ENCODE assay signal across 26 cellular contexts in the genomic region with DNA sequence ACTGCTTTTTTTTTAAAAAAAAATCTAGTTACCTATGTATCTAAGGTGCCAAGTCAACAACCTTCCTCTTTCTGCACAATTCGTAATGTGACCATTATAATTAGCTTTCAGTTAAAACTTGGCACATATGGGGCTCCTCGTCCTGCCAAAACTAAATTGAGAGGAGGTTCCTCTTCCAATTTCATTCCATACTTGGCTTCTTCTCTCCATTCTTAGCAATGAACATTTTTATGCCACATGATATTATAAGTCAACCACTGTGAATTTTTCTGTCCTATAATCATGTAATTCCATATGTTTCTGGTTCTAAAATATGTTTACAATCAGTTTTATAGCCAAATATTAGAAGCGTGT.
DNase-seq lines count a peak whose midpoint lies in the region; FAIRE-seq lines count a peak whose summit lies in the region.
"Had no signal": no experiment of that assay in that cellular context is flagged by ENCODE, and none has a peak within 500 bp of the region (broad histone marks: within the 10 kb centered on the region; RNA-seq: fewer than 3 reads in every experiment).

No MANE protein-coding gene starts in this region.

- 52% methylated on average over 1 of the region's 3 CpGs for WGBS in mesenchymal stem cell

- no peaks in the 10 kb centered on the region for H3K4me1 ChIP-seq in mesenchymal stem cell (ENCODE audit: control insufficient read depth, insufficient read depth, low read depth, low read length)
- H3K4me1 ChIP-seq: foreskin keratinocyte, upper lobe of right lung had no signal

- no peak overlapping the region for H2BK120ac ChIP-seq in mesenchymal stem cell (ENCODE audit: low read depth, low read length)

- no peak for FAIRE-seq in frontal cortex (lab: Jason Lieb, UNC)
- FAIRE-seq: colon, GM12892, HepG2 had no signal

- H3K4me2 ChIP-seq in mesenchymal stem cell (ENCODE audit: low read length, poor library complexity, severe bottlenecking) = no peak overlapping the region
- H3K4me2 ChIP-seq: PC-9 had no signal

- no peak overlapping the region for H2BK12ac ChIP-seq in mesenchymal stem cell (ENCODE audit: low read length in 2 of 2)

- H4K91ac ChIP-seq in mesenchymal stem cell (ENCODE audit: low read length) = no peak overlapping the region

- H3K36me3 Mint-ChIP-seq in activated CD4-positive, alpha-beta memory T cell treated with anti-CD3 and anti-CD28 coated beads for 36 hours = no peaks in the 10 kb centered on the region
- H3K36me3 Mint-ChIP-seq: naive thymus-derived CD8-positive, alpha-beta T cell; stimulated activated memory B cell treated with anti-CD40 and anti-IgM and Interleukin-4, amounts not matched to agents 10 μg/mL and 1 μg/mL and 100 μg/mL, for 72 hours had no signal

- H3K27ac Mint-ChIP-seq in activated CD4-positive, alpha-beta memory T cell treated with anti-CD3 and anti-CD28 coated beads for 36 hours = no peak overlapping the region
- H3K27ac Mint-ChIP-seq: activated CD4-positive, alpha-beta T cell treated with anti-CD3 and anti-CD28 coated beads for 36 hours; activated CD8-positive, alpha-beta T cell treated with anti-CD3 and anti-CD28 coated beads, Interleukin-2, amount 10 ng/mL, durations not matched to agents 7 days and 5 days; activated T-helper 2 cell treated with anti-CD3 and anti-CD28 coated beads, Interferon-gamma antibody, Interleukin-2, Interleukin-4, amounts not matched to agents 10 μg/mL and 5 μg/mL and 100 μg/mL, durations not matched to agents 14 hours and 24 hours and 36 hours; effector memory CD8-positive, alpha-beta T cell; naive thymus-derived CD8-positive, alpha-beta T cell; stimulated activated memory B cell treated with anti-CD40 and anti-IgM and Interleukin-4, amounts not matched to agents 10 μg/mL and 1 μg/mL and 100 μg/mL, for 72 hours; T-helper 2 cell treated with Interferon-gamma antibody and Interleukin-4, amounts not matched to agents 5 μg/mL and 100 μg/mL, for 36 hours had no signal

- H3K4me1 Mint-ChIP-seq in activated CD4-positive, alpha-beta memory T cell treated with anti-CD3 and anti-CD28 coated beads for 36 hours (ENCODE audit: low read depth) = no peaks in the 10 kb centered on the region
- H3K4me1 Mint-ChIP-seq: activated CD4-positive, alpha-beta T cell treated with anti-CD3 and anti-CD28 coated beads for 36 hours; naive thymus-derived CD8-positive, alpha-beta T cell; stimulated activated memory B cell treated with anti-CD40 and anti-IgM and Interleukin-4, amounts not matched to agents 10 μg/mL and 1 μg/mL and 100 μg/mL, for 72 hours had no signal

- no peaks in the 10 kb centered on the region for H3K9me3 Mint-ChIP-seq in activated CD4-positive, alpha-beta memory T cell treated with anti-CD3 and anti-CD28 coated beads for 36 hours
- H3K9me3 Mint-ChIP-seq: effector memory CD8-positive, alpha-beta T cell; T-helper 2 cell treated with Interferon-gamma antibody and Interleukin-4, amounts not matched to agents 5 μg/mL and 100 μg/mL, for 36 hours had no signal

- no peaks in the 10 kb centered on the region for H3K9me3 ChIP-seq in mesenchymal stem cell (ENCODE audit: control insufficient read depth, low read length)
- H3K9me3 ChIP-seq: BLaER1 treated with 17β-estradiol and CSF1 and Interleukin-3, amounts not matched to agents 10 nM and 100 nM; psoas muscle; upper lobe of right lung had no signal

- POLR2A ChIA-PET in activated CD4-positive, alpha-beta memory T cell treated with anti-CD3 and anti-CD28 coated beads for 36 hours (lab: Charles Lee) = no interaction called here

- no peak overlapping the region for H3K23ac ChIP-seq in mesenchymal stem cell (ENCODE audit: low read length in 2 of 2)

- H2AK5ac ChIP-seq in mesenchymal stem cell (ENCODE audit: low read length, severe bottlenecking) = no peak overlapping the region

- no peak overlapping the region for H4K8ac ChIP-seq in mesenchymal stem cell (ENCODE audit: low read length)

- H3K14ac ChIP-seq in mesenchymal stem cell (ENCODE audit: low read length in 2 of 2) = no peak overlapping the region

- H2BK15ac ChIP-seq in mesenchymal stem cell (ENCODE audit: low read depth, poor library complexity, severe bottlenecking) = no peak overlapping the region

- H3K4me3 ChIP-seq in mesenchymal stem cell (ENCODE audit: insufficient read depth in 1 of 2, low read depth in 1 of 2, low read length in 2 of 2) = no peak overlapping the region
- H3K4me3 ChIP-seq: lung, PC-9, upper lobe of right lung had no signal

- H3K4me3 Mint-ChIP-seq in activated CD4-positive, alpha-beta memory T cell treated with anti-CD3 and anti-CD28 coated beads for 36 hours = no peak overlapping the region
- H3K4me3 Mint-ChIP-seq: activated CD4-positive, alpha-beta T cell treated with anti-CD3 and anti-CD28 coated beads for 36 hours; activated CD8-positive, alpha-beta T cell treated with anti-CD3 and anti-CD28 coated beads, Interleukin-2, amount 10 ng/mL, durations not matched to agents 7 days and 5 days; effector memory CD8-positive, alpha-beta T cell; naive thymus-derived CD8-positive, alpha-beta T cell; stimulated activated memory B cell treated with anti-CD40 and anti-IgM and Interleukin-4, amounts not matched to agents 10 μg/mL and 1 μg/mL and 100 μg/mL, for 72 hours; T-helper 2 cell treated with Interferon-gamma antibody and Interleukin-4, amounts not matched to agents 5 μg/mL and 100 μg/mL, for 36 hours had no signal

- no peak overlapping the region for H3K18ac ChIP-seq in mesenchymal stem cell (ENCODE audit: low read depth in 1 of 2, low read length in 2 of 2)

- H3K9ac ChIP-seq in mesenchymal stem cell (ENCODE audit: low read length) = peak overlapping the region; percentile 76
- H3K9ac ChIP-seq: BLaER1 treated with 17β-estradiol and CSF1 and Interleukin-3, amounts not matched to agents 10 nM and 100 nM had no signal

- H3K4ac ChIP-seq in mesenchymal stem cell (ENCODE audit: low read depth in 1 of 2, low read length in 2 of 2) = no peak overlapping the region

- CTCF ChIA-PET in activated CD4-positive, alpha-beta memory T cell treated with anti-CD3 and anti-CD28 coated beads for 36 hours (lab: Charles Lee) = no interaction called here

- DNase-seq in NCI-H1105 (lab: John Stamatoyannopoulos, UW) = peak; percentile 29
- DNase-seq in NCI-H2081 treated with DMSO at 0.1 percent for 48 hours (lab: John Stamatoyannopoulos, UW) = peak; percentile 57
- DNase-seq in cerebellar cortex (ENCODE audit: low spot score) = peak; percentile 91
- no peak for DNase-seq in mesenchymal stem cell
- DNase-seq in frontal cortex (ENCODE audit: low spot score in 2 of 2) = no peak
- DNase-seq in activated CD8-positive, alpha-beta memory T cell treated with anti-CD3 and anti-CD28 coated beads, Interleukin-2, amount 50 U/mL, for 4 hours = no peak
- no peak for DNase-seq in activated CD4-positive, alpha-beta memory T cell treated with anti-CD3 and anti-CD28 coated beads for 36 hours
- DNase-seq: activated CD4-positive, alpha-beta T cell treated with anti-CD3 and anti-CD28 coated beads for 36 hours; activated CD8-positive, alpha-beta T cell treated with anti-CD3 and anti-CD28 coated beads, Interleukin-2, amount 10 ng/mL, durations not matched to agents 7 days and 5 days; activated naive CD4-positive, alpha-beta T cell treated with anti-CD3 and anti-CD28 coated beads, Interleukin-2, amount 50 U/mL, for 16 hours; effector memory CD8-positive, alpha-beta T cell; HCEC 1CT; naive thymus-derived CD8-positive, alpha-beta T cell; stimulated activated CD4-positive, alpha-beta T cell treated with anti-CD3 and anti-CD28 coated beads, Interleukin-15, amount 100 ng/mL, for 24 hours had no signal

- no peak overlapping the region for H3K27ac ChIP-seq in mesenchymal stem cell (ENCODE audit: low read length, poor library complexity, severe bottlenecking)
- H3K27ac ChIP-seq: BLaER1 treated with 17β-estradiol and CSF1 and Interleukin-3, amounts not matched to agents 10 nM and 100 nM; foreskin keratinocyte; PC-9; psoas muscle; upper lobe of right lung had no signal

- no peak overlapping the region for H2AFZ ChIP-seq in mesenchymal stem cell (ENCODE audit: low read depth, low read length)
- H2AFZ ChIP-seq: PC-9 had no signal

- H3K27me3 Mint-ChIP-seq in activated CD4-positive, alpha-beta memory T cell treated with anti-CD3 and anti-CD28 coated beads for 36 hours = no peaks in the 10 kb centered on the region
- H3K27me3 Mint-ChIP-seq: activated CD4-positive, alpha-beta T cell treated with anti-CD3 and anti-CD28 coated beads for 36 hours; effector memory CD8-positive, alpha-beta T cell; stimulated activated memory B cell treated with anti-CD40 and anti-IgM and Interleukin-4, amounts not matched to agents 10 μg/mL and 1 μg/mL and 100 μg/mL, for 72 hours had no signal

- H3K79me1 ChIP-seq in mesenchymal stem cell (replicated peaks; ENCODE audit: low read length, poor library complexity, severe bottlenecking) = no peaks in the 10 kb centered on the region

- H2BK5ac ChIP-seq in mesenchymal stem cell (ENCODE audit: low read depth, low read length, poor library complexity, severe bottlenecking) = no peak overlapping the region

- intact Hi-C loops in activated CD4-positive, alpha-beta memory T cell treated with anti-CD3 and anti-CD28 coated beads for 36 hours (cut with micrococcal nuclease) = no loop called here

- no peaks in the 10 kb centered on the region for H3K36me3 ChIP-seq in mesenchymal stem cell (ENCODE audit: control insufficient read depth in 1 of 2, insufficient read depth in 2 of 2, low read depth in 1 of 2, low read length in 2 of 2)
- H3K36me3 ChIP-seq: BLaER1 treated with 17β-estradiol and CSF1 and Interleukin-3, amounts not matched to agents 10 nM and 100 nM; upper lobe of right lung had no signal

- no peaks in the 10 kb centered on the region for H3K27me3 ChIP-seq in mesenchymal stem cell (ENCODE audit: control insufficient read depth in 1 of 2, insufficient read depth in 1 of 2, low read length in 2 of 2)
- H3K27me3 ChIP-seq: BLaER1 treated with 17β-estradiol and CSF1 and Interleukin-3, amounts not matched to agents 10 nM and 100 nM; foreskin keratinocyte; upper lobe of right lung had no signal

Comparison
In these comparisons a context has a peak if more than half of its experiments do, and no peak if none do; other contexts are left out.
1. DNase-seq: peak in NCI-H1105 (single experiment), NCI-H2081 treated with DMSO at 0.1 percent for 48 hours (single experiment) and cerebellar cortex (single experiment); none in mesenchymal stem cell (single experiment), frontal cortex (0 of 2), activated CD8-positive, alpha-beta memory T cell treated with anti-CD3 and anti-CD28 coated beads, Interleukin-2, amount 50 U/mL, for 4 hours (single experiment) and activated CD4-positive, alpha-beta memory T cell treated with anti-CD3 and anti-CD28 coated beads for 36 hours (single experiment).